15 cellular contexts compared by ENCODE assay signal in the genomic region with DNA sequence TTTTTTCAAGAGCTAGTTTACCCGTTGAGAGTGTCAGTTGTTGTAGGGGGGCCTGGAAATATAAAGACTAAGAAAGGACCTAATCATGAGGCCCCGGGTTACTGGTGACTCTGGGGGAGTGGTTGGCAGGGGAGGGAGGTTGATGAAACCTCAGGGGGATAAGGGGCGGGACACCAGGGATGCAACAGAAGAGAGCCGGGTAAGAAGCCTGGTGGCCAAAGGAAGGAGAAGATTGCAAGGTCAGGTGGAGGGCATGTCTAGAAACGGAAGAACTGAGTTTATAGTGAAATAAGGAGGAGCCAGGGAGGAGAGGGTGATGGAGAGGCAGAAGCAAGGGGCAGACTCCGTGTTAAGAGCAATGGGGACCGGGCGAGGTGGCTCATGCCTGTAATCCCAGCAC. TPM values are rescaled to one million over a fixed set of nuclear protein-coding genes. Genes with fewer than 3 reads are reported as not detected.
DNase-seq lines count a peak whose midpoint lies in the region; ATAC-seq and TF ChIP-seq lines count a peak whose summit lies in the region.
"Had no signal": no experiment of that assay in that cellular context is flagged by ENCODE, and none has a peak within 500 bp of the region (broad histone marks: within the 10 kb centered on the region; RNA-seq: fewer than 3 reads in every experiment).

No MANE protein-coding gene starts in this region.

- CTCF ChIA-PET in CD8-positive, alpha-beta T cell (lab: Charles Lee): interaction anchor here (2.7 kb wide), 1 partner anchor 136 kb away, joined by 13 read pairs; no protein-coding TSS in a partner anchor

- H3K27me3 Mint-ChIP-seq in CD8-positive, alpha-beta T cell (ENCODE audit: low read depth): no peaks in the 10 kb centered on the region
- no peaks in the 10 kb centered on the region for H3K27me3 Mint-ChIP-seq in central memory CD8-positive, alpha-beta T cell
- H3K27me3 Mint-ChIP-seq in HFFc6 (ENCODE audit: insufficient read depth): peaks cover 7% of the 10 kb centered on the region

- no peaks in the 10 kb centered on the region for H3K9me3 Mint-ChIP-seq in CD8-positive, alpha-beta T cell
- no peaks in the 10 kb centered on the region for H3K9me3 Mint-ChIP-seq in central memory CD8-positive, alpha-beta T cell
- no peaks in the 10 kb centered on the region for H3K9me3 Mint-ChIP-seq in HFFc6
- H3K9me3 Mint-ChIP-seq: activated naive CD4-positive, alpha-beta T cell treated with anti-CD3 and anti-CD28 coated beads for 36 hours had no signal

- H3K27me3 ChIP-seq in BLaER1: no peaks in the 10 kb centered on the region
- no peaks in the 10 kb centered on the region for H3K27me3 ChIP-seq in CD8-positive, alpha-beta T cell (ENCODE audit: insufficient read depth, low read length)
- H3K27me3 ChIP-seq: Peyer's patch had no signal

- H3K36me3 ChIP-seq in BLaER1: no peaks in the 10 kb centered on the region
- no peaks in the 10 kb centered on the region for H3K36me3 ChIP-seq in CD8-positive, alpha-beta T cell (ENCODE audit: insufficient read depth, low read length)
- H3K36me3 ChIP-seq: HAP-1, Peyer's patch had no signal

- H3K9me3 ChIP-seq in BLaER1: no peaks in the 10 kb centered on the region
- H3K9me3 ChIP-seq in CD8-positive, alpha-beta T cell (ENCODE audit: low read length): no peaks in the 10 kb centered on the region
- H3K9me3 ChIP-seq: HAP-1, Peyer's patch had no signal

- H3K9ac ChIP-seq in BLaER1: no peak overlapping the region

- POLR2A ChIA-PET in CD8-positive, alpha-beta T cell (lab: Charles Lee): interaction anchor here (2.6 kb wide), 1 partner anchor 110 kb away, joined by 8 read pairs; a partner anchor contains a TSS

- intact Hi-C loops in CD8-positive, alpha-beta T cell (cut with DNase I, micrococcal nuclease): loop anchor here (5.0 to 10.0 kb wide), 2 partner anchors 56 to 109 kb away; a partner anchor contains a TSS

- TF ChIP-seq CTCF in CD8-positive, alpha-beta T cell (IDR thresholded peaks at IDR 0.05): no peak
- TF ChIP-seq CTCF in HFFc6 (IDR thresholded peaks at IDR 0.05): no peak

- DNase-seq in CD8-positive, alpha-beta T cell: no peak
- peak; percentile 48 for DNase-seq in SKM-1 (lab: John Stamatoyannopoulos, UW; ENCODE audit: unreplicated experiment)
- no peak for DNase-seq in central memory CD8-positive, alpha-beta T cell (ENCODE audit: low spot score in 2 of 2)
- no peak for DNase-seq in HFFc6
- no peak for DNase-seq in NCI-H526 (lab: John Stamatoyannopoulos, UW)
- DNase-seq: activated naive CD4-positive, alpha-beta T cell treated with anti-CD3 and anti-CD28 coated beads for 36 hours; EL; NCI-H2081; NCI-H69; Peyer's patch had no signal

- no peaks in the 10 kb centered on the region for H4K20me1 ChIP-seq in BLaER1

- H3K4me1 ChIP-seq in BLaER1: peaks cover 52% of the 10 kb centered on the region
- H3K4me1 ChIP-seq in CD8-positive, alpha-beta T cell (ENCODE audit: insufficient read depth, low read length): peaks cover 34% of the 10 kb centered on the region
- H3K4me1 ChIP-seq: HAP-1 had no signal

- no peak overlapping the region for H3K4me3 Mint-ChIP-seq in CD8-positive, alpha-beta T cell
- peak overlapping the region; percentile 14 for H3K4me3 Mint-ChIP-seq in central memory CD8-positive, alpha-beta T cell
- no peak overlapping the region for H3K4me3 Mint-ChIP-seq in HFFc6
- H3K4me3 Mint-ChIP-seq: activated naive CD4-positive, alpha-beta T cell treated with anti-CD3 and anti-CD28 coated beads for 36 hours had no signal

- no peak overlapping the region for H3K4me3 ChIP-seq in BLaER1
- H3K4me3 ChIP-seq in CD8-positive, alpha-beta T cell (ENCODE audit: low read depth, low read length): no peak overlapping the region
- H3K4me3 ChIP-seq: HAP-1, Peyer's patch had no signal

- H3K27ac ChIP-seq in BLaER1: peak overlapping the region; percentile 69
- no peak overlapping the region for H3K27ac ChIP-seq in CD8-positive, alpha-beta T cell (ENCODE audit: low read depth, low read length)

- peak overlapping the region; percentile 78 for H3K4me2 ChIP-seq in BLaER1

- H3K4me1 Mint-ChIP-seq in CD8-positive, alpha-beta T cell (ENCODE audit: low read depth): peaks cover 36% of the 10 kb centered on the region
- peaks cover 43% of the 10 kb centered on the region for H3K4me1 Mint-ChIP-seq in central memory CD8-positive, alpha-beta T cell
- H3K4me1 Mint-ChIP-seq in HFFc6 (ENCODE audit: low read depth): peaks cover 20% of the 10 kb centered on the region

- H3K36me3 Mint-ChIP-seq in CD8-positive, alpha-beta T cell: no peaks in the 10 kb centered on the region
- H3K36me3 Mint-ChIP-seq in central memory CD8-positive, alpha-beta T cell (ENCODE audit: insufficient read depth): peaks cover 10% of the 10 kb centered on the region
- no peaks in the 10 kb centered on the region for H3K36me3 Mint-ChIP-seq in HFFc6 (ENCODE audit: low read depth)

- H3K27ac Mint-ChIP-seq in CD8-positive, alpha-beta T cell: peak overlapping the region; percentile 49
- H3K27ac Mint-ChIP-seq in central memory CD8-positive, alpha-beta T cell (ENCODE audit: low read depth): peak overlapping the region; percentile 36
- H3K27ac Mint-ChIP-seq in HFFc6: no peak overlapping the region
- H3K27ac Mint-ChIP-seq: activated naive CD4-positive, alpha-beta T cell treated with anti-CD3 and anti-CD28 coated beads for 36 hours had no signal

- no peak for ATAC-seq in CD8-positive, alpha-beta T cell
- no peak for ATAC-seq in central memory CD8-positive, alpha-beta T cell (replicated peaks; ENCODE audit: extremely low read depth, poor library complexity, severe bottlenecking)
- ATAC-seq in HG02973 (IDR thresholded peaks at IDR 0.05; ENCODE audit: unreplicated experiment) (no peak), HG02870 (IDR thresholded peaks at IDR 0.05; ENCODE audit: unreplicated experiment) (no peak)
- ATAC-seq: left lobe of liver had no signal

RNA-seq across cellular contexts. Expression of a gene that starts 12.5 kb away (rescaled TPM):
- not detected for total RNA-seq in CD8-positive, alpha-beta T cell
- 10 to 100 TPM; 33.7 to 40.4 (median 35.8) TPM for total RNA-seq in HFFc6 (2021; fragmentation: NEBNext Ultra II Directional; extraction: Animal tissue kit (Norgen Biotek cat#: 25700))

Comparison
In these comparisons a context has a peak if more than half of its experiments do, and no peak if none do; other contexts are left out.
1. RNA of a gene that starts 12.5 kb away (total RNA-seq): 33.7 to 40.4 TPM in HFFc6; not detected in CD8-positive, alpha-beta T cell; every median in the first group is over 10 times any median in the second.